In the genomic region with DNA sequence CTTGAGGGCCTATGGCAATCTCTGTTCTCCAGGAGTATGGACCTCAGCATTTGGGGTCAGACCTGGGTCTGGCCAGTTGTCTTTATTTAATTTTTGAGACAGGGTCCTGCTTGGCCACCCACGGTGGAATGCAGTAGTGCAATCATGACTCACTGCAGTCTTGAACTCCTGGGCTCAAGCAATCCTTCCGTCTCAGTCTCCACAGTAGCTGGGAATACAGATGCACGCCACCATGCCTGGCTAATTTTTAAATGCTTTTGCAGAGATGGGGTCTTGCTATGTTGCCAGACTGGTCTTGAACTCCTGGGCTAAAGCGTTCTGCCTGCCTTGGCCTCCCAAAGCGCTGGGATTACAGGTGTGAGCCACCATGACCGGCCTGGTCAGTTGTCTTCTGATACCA, we compare ENCODE assay signal across 20 cellular contexts.
"Had no signal": no experiment of that assay in that cellular context is flagged by ENCODE, and none has a peak within 500 bp of the region (broad histone marks: within the 10 kb centered on the region; RNA-seq: fewer than 3 reads in every experiment).

No MANE protein-coding gene starts in this region.

- H3K4me1 ChIP-seq: esophagus muscularis mucosa, left lung, lower lobe of right lung, prostate gland, right lobe of liver, spleen, suprapubic skin, thyroid gland, upper lobe of left lung, uterus had no signal

- H3K4me3 ChIP-seq: esophagus muscularis mucosa, left lung, lower lobe of right lung, prostate gland, right lobe of liver, spleen, suprapubic skin, thyroid gland, upper lobe of left lung, uterus had no signal

- H3K9ac ChIP-seq: parathyroid adenoma had no signal

- H2AFZ ChIP-seq: parathyroid adenoma had no signal

- ATAC-seq: left lung; lower lobe of right lung; right lobe of liver; stimulated activated effector memory CD8-positive, alpha-beta T cell treated with anti-CD3 and anti-CD28 coated beads, Interleukin-12 subunit alpha, Interleukin-12 subunit beta, amount 100 ng/mL, for 72 hours; stimulated activated naive CD8-positive, alpha-beta T cell treated with anti-CD3 and anti-CD28 coated beads, Interleukin-15, Interleukin-2, amounts not matched to agents 100 U/mL and 50 U/mL, for 24 hours had no signal

- H3K27ac ChIP-seq: esophagus muscularis mucosa, left lung, lower lobe of right lung, prostate gland, right lobe of liver, spleen, suprapubic skin, thyroid gland, upper lobe of left lung, uterus had no signal

- H3K9me3 ChIP-seq: esophagus muscularis mucosa, left lung, lower lobe of right lung, prostate gland, right lobe of liver, spleen, suprapubic skin, thyroid gland, upper lobe of left lung, uterus had no signal

- DNase-seq: effector memory CD4-positive, alpha-beta T cell; foreskin fibroblast; kidney glomerular epithelial cell; left lung; lower lobe of right lung; mesendoderm; naive B cell; retina; right lobe of liver; spleen; stimulated activated CD8-positive, alpha-beta memory T cell treated with anti-CD3 and anti-CD28 coated beads, Interleukin-4, amount 100 ng/mL, for 48 hours; stimulated activated naive CD8-positive, alpha-beta T cell treated with anti-CD3 and anti-CD28 coated beads, Interleukin-15, Interleukin-2, amounts not matched to agents 100 U/mL and 50 U/mL, for 24 hours; thyroid gland; upper lobe of left lung; uterus had no signal

- H3K27me3 ChIP-seq: esophagus muscularis mucosa, left lung, right lobe of liver, spleen, suprapubic skin, thyroid gland, upper lobe of left lung, uterus had no signal

- H3K36me3 ChIP-seq: prostate gland, uterus had no signal
